15 cellular contexts compared by ENCODE assay signal in the genomic region with DNA sequence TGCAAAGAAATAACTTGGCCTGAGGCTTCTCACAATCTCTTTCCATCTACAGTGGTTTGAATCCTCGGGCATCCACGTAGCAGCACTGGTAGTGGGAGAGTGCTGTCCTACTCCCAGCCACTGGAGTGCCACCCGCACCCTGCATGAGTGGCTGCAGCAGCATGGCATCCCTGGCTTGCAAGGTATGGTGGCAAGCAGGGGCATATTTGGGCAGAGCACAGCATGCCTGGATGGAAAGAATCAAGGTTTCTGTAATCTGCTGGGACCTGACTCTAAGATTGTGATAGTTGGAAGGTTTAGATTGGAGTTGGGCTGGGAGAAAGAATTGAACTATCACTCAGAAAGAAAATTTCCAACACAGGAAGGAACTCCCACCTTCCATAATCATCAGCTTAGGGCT. TPM values are rescaled to one million over a fixed set of nuclear protein-coding genes. Genes with fewer than 3 reads are reported as not detected.
A peak's percentile ranks its signal among the peaks of the same experiment; 100 is the strongest.
DNase-seq lines count a peak whose midpoint lies in the region; ATAC-seq and TF ChIP-seq lines count a peak whose summit lies in the region.
"Had no signal": no experiment of that assay in that cellular context is flagged by ENCODE, and none has a peak within 500 bp of the region (broad histone marks: within the 10 kb centered on the region; RNA-seq: fewer than 3 reads in every experiment).

No MANE protein-coding gene starts in this region.

- peak overlapping the region; percentile 24 for H3K27ac Mint-ChIP-seq in activated CD4-positive, alpha-beta memory T cell treated with anti-CD3 and anti-CD28 coated beads, Interleukin-2, amount 10 ng/mL, durations not matched to agents 7 days and 5 days
- H3K27ac Mint-ChIP-seq in activated CD4-positive, alpha-beta memory T cell treated with anti-CD3 and anti-CD28 coated beads for 36 hours: no peak overlapping the region
- H3K27ac Mint-ChIP-seq in nephron progenitor cell: peak overlapping the region; percentile 16
- H3K27ac Mint-ChIP-seq: HFFc6 had no signal

- H3K9me3 Mint-ChIP-seq in activated CD4-positive, alpha-beta memory T cell treated with anti-CD3 and anti-CD28 coated beads, Interleukin-2, amount 10 ng/mL, durations not matched to agents 7 days and 5 days: no peaks in the 10 kb centered on the region
- H3K9me3 Mint-ChIP-seq in activated CD4-positive, alpha-beta memory T cell treated with anti-CD3 and anti-CD28 coated beads for 36 hours: no peaks in the 10 kb centered on the region
- no peaks in the 10 kb centered on the region for H3K9me3 Mint-ChIP-seq in nephron progenitor cell
- H3K9me3 Mint-ChIP-seq: HFFc6 had no signal

- DNase-seq in activated CD4-positive, alpha-beta memory T cell treated with anti-CD3 and anti-CD28 coated beads, Interleukin-2, amount 10 ng/mL, durations not matched to agents 7 days and 5 days: no peak
- no peak for DNase-seq in activated CD4-positive, alpha-beta memory T cell treated with anti-CD3 and anti-CD28 coated beads for 36 hours
- DNase-seq in RWPE1 (ENCODE audit: low spot score): no peak
- DNase-seq in nephron progenitor cell: no peak
- DNase-seq in upper lobe of right lung: peak; percentile 35
- DNase-seq in kidney tubule cell (ENCODE audit: low spot score): no peak
- DNase-seq in cortex of kidney (lab: John Stamatoyannopoulos, UW): no peak
- DNase-seq: DMS53, GF-D8, HCEC 1CT, HFFc6 had no signal

- H3K4me1 ChIP-seq in upper lobe of right lung: peaks cover 11% of the 10 kb centered on the region

- intact Hi-C loops in activated CD4-positive, alpha-beta memory T cell treated with anti-CD3 and anti-CD28 coated beads for 36 hours (cut with micrococcal nuclease): no loop called here
- intact Hi-C loops in upper lobe of right lung (cut with DNase I): no loop called here

- H3K36me3 ChIP-seq in upper lobe of right lung: peaks cover 51% of the 10 kb centered on the region

- H3K4me3 ChIP-seq in upper lobe of right lung: no peak overlapping the region

- no peak overlapping the region for H3K4me3 Mint-ChIP-seq in activated CD4-positive, alpha-beta memory T cell treated with anti-CD3 and anti-CD28 coated beads, Interleukin-2, amount 10 ng/mL, durations not matched to agents 7 days and 5 days
- H3K4me3 Mint-ChIP-seq in activated CD4-positive, alpha-beta memory T cell treated with anti-CD3 and anti-CD28 coated beads for 36 hours: no peak overlapping the region
- H3K4me3 Mint-ChIP-seq in nephron progenitor cell: no peak overlapping the region
- H3K4me3 Mint-ChIP-seq: CD14-positive monocyte, HFFc6 had no signal

- ATAC-seq in upper lobe of right lung: no peak

- POLR2A ChIA-PET in activated CD4-positive, alpha-beta memory T cell treated with anti-CD3 and anti-CD28 coated beads, Interleukin-2, amount 10 ng/mL, durations not matched to agents 7 days and 5 days (lab: Charles Lee): interaction anchor here (0.8 kb wide), 1 partner anchor 9 kb away, joined by 4 read pairs; a partner anchor contains a TSS
- POLR2A ChIA-PET in activated CD4-positive, alpha-beta memory T cell treated with anti-CD3 and anti-CD28 coated beads for 36 hours (lab: Charles Lee): interaction anchor here (0.9 to 1.1 kb wide), 2 partner anchors 10 to 119 kb away, joined by 3 read pairs; no protein-coding TSS in a partner anchor
- POLR2A ChIA-PET in RWPE1 (lab: Yijun Ruan, JAX; ENCODE audit: low non-redundant PET): no interaction called here

- TF ChIP-seq CTCF in RWPE1 (conservative IDR thresholded peaks at IDR 0.05; ENCODE audit: low read depth): no peak
- no peak for TF ChIP-seq CTCF in nephron progenitor cell (IDR thresholded peaks at IDR 0.05)
- TF ChIP-seq CTCF in upper lobe of right lung (IDR thresholded peaks at IDR 0.05): no peak

- CTCF ChIA-PET in activated CD4-positive, alpha-beta memory T cell treated with anti-CD3 and anti-CD28 coated beads, Interleukin-2, amount 10 ng/mL, durations not matched to agents 7 days and 5 days (lab: Charles Lee): no interaction called here
- CTCF ChIA-PET in activated CD4-positive, alpha-beta memory T cell treated with anti-CD3 and anti-CD28 coated beads for 36 hours (lab: Charles Lee): no interaction called here
- CTCF ChIA-PET in RWPE1 (lab: Yijun Ruan, JAX): no interaction called here

- H3K27ac ChIP-seq in RWPE1 (peak overlapping the region; percentile 36), upper lobe of right lung (no peak overlapping the region)
- H3K27ac ChIP-seq: HL-60 had no signal

- no peaks in the 10 kb centered on the region for H3K27me3 Mint-ChIP-seq in activated CD4-positive, alpha-beta memory T cell treated with anti-CD3 and anti-CD28 coated beads, Interleukin-2, amount 10 ng/mL, durations not matched to agents 7 days and 5 days
- H3K27me3 Mint-ChIP-seq in activated CD4-positive, alpha-beta memory T cell treated with anti-CD3 and anti-CD28 coated beads for 36 hours: no peaks in the 10 kb centered on the region
- H3K27me3 Mint-ChIP-seq in nephron progenitor cell (ENCODE audit: low read depth, poor library complexity): peaks cover 4% of the 10 kb centered on the region

- no peaks in the 10 kb centered on the region for H3K27me3 ChIP-seq in upper lobe of right lung

- no peaks in the 10 kb centered on the region for H3K9me3 ChIP-seq in upper lobe of right lung

- peaks cover 67% of the 10 kb centered on the region for H3K36me3 Mint-ChIP-seq in activated CD4-positive, alpha-beta memory T cell treated with anti-CD3 and anti-CD28 coated beads, Interleukin-2, amount 10 ng/mL, durations not matched to agents 7 days and 5 days (ENCODE audit: low read depth)
- peaks cover 65% of the 10 kb centered on the region for H3K36me3 Mint-ChIP-seq in activated CD4-positive, alpha-beta memory T cell treated with anti-CD3 and anti-CD28 coated beads for 36 hours
- H3K36me3 Mint-ChIP-seq in nephron progenitor cell (ENCODE audit: low read depth): peaks cover 61% of the 10 kb centered on the region

- peaks cover 41% of the 10 kb centered on the region for H3K4me1 Mint-ChIP-seq in activated CD4-positive, alpha-beta memory T cell treated with anti-CD3 and anti-CD28 coated beads, Interleukin-2, amount 10 ng/mL, durations not matched to agents 7 days and 5 days
- H3K4me1 Mint-ChIP-seq in activated CD4-positive, alpha-beta memory T cell treated with anti-CD3 and anti-CD28 coated beads for 36 hours (ENCODE audit: low read depth): peaks cover 32% of the 10 kb centered on the region
- peaks cover 32% of the 10 kb centered on the region for H3K4me1 Mint-ChIP-seq in nephron progenitor cell

RNA-seq across cellular contexts. Expression of a gene that starts 4.0 kb away (rescaled TPM):
- total RNA-seq in activated CD4-positive, alpha-beta memory T cell treated with anti-CD3 and anti-CD28 coated beads, Interleukin-2, amount 10 ng/mL, durations not matched to agents 7 days and 5 days: 10 to 100 TPM; 39.7 TPM
- total RNA-seq in activated CD4-positive, alpha-beta memory T cell treated with anti-CD3 and anti-CD28 coated beads for 36 hours: 100 to 1,000 TPM in 1 of 2 experiments, 10 to 100 TPM in 1; 99.7 to 102 TPM
- 27.1 TPM for total RNA-seq in upper lobe of right lung

RNA-seq across cellular contexts. Expression of a gene that starts 9.1 kb away (rescaled TPM):
- 10 to 100 TPM; 20.8 to 23.6 TPM for total RNA-seq in activated CD4-positive, alpha-beta memory T cell treated with anti-CD3 and anti-CD28 coated beads, Interleukin-2, amount 10 ng/mL, durations not matched to agents 7 days and 5 days
- 10 to 100 TPM; 29.2 to 30.2 TPM for total RNA-seq in activated CD4-positive, alpha-beta memory T cell treated with anti-CD3 and anti-CD28 coated beads for 36 hours
- 24.5 TPM for total RNA-seq in upper lobe of right lung

RNA-seq across cellular contexts. Expression of a gene that starts 9.3 kb away (rescaled TPM):
- total RNA-seq in activated CD4-positive, alpha-beta memory T cell treated with anti-CD3 and anti-CD28 coated beads, Interleukin-2, amount 10 ng/mL, durations not matched to agents 7 days and 5 days: 10 to 100 TPM; 94.9 to 97.8 TPM
- 10 to 100 TPM; 84.0 to 92.7 TPM for total RNA-seq in activated CD4-positive, alpha-beta memory T cell treated with anti-CD3 and anti-CD28 coated beads for 36 hours
- total RNA-seq in upper lobe of right lung: 102 TPM

RNA-seq across cellular contexts. Expression of a gene that starts 41.7 kb away (rescaled TPM):
- total RNA-seq in activated CD4-positive, alpha-beta memory T cell treated with anti-CD3 and anti-CD28 coated beads, Interleukin-2, amount 10 ng/mL, durations not matched to agents 7 days and 5 days: under 1 TPM; 0.45 TPM
- under 1 TPM; 0.86 to 0.90 TPM for total RNA-seq in activated CD4-positive, alpha-beta memory T cell treated with anti-CD3 and anti-CD28 coated beads for 36 hours
- 0.58 TPM for total RNA-seq in upper lobe of right lung
- total RNA-seq: HFFc6 had no signal

RNA-seq across cellular contexts. Expression of a gene that starts 54.1 kb away (rescaled TPM):
- not detected for total RNA-seq in activated CD4-positive, alpha-beta memory T cell treated with anti-CD3 and anti-CD28 coated beads, Interleukin-2, amount 10 ng/mL, durations not matched to agents 7 days and 5 days
- under 1 TPM in 1 of 2 experiments, not detected in 1; 0.19 TPM for total RNA-seq in activated CD4-positive, alpha-beta memory T cell treated with anti-CD3 and anti-CD28 coated beads for 36 hours
- total RNA-seq in upper lobe of right lung: not detected
- total RNA-seq: A172, H4, HFFc6 had no signal
